In genomic region chr3:50572158-50572557, GRCh38 we compare ENCODE assay signal across 8 cellular contexts. TPM values are rescaled to one million over a fixed set of nuclear protein-coding genes. Genes with fewer than 3 reads are reported as not detected.
A peak's percentile ranks its signal among the peaks of the same experiment; 100 is the strongest.
DNase-seq lines count a peak whose midpoint lies in the region; ATAC-seq and TF ChIP-seq lines count a peak whose summit lies in the region.

No MANE protein-coding gene starts in this region.

- DNase-seq in Caco-2 (peak; percentile 57 to 76), SHP77 treated with DMSO at 0.1 percent for 48 hours (lab: John Stamatoyannopoulos, UW) (peak; percentile 35), foreskin fibroblast (peak; percentile 52 to 84), omental fat pad (ENCODE audit: low spot score) (peak; percentile 33), testis (peak; percentile 77)
- DNase-seq in activated T-helper 9 cell treated with anti-CD3 and anti-CD28 coated beads, Interleukin-2, amount 50 U/mL, for 16 hours (ENCODE audit: low read depth), result peak; percentile 73

- H3K9me3 Mint-ChIP-seq in Caco-2 (ENCODE audit: unreplicated experiment), result no peaks in the 10 kb centered on the region

- peaks cover 1% of the 10 kb centered on the region; the same call in 1 of the 2 replicates for H3K36me3 ChIP-seq in Caco-2 (ENCODE audit: control insufficient read depth, insufficient read depth, low read length)
- H3K36me3 ChIP-seq in testis (ENCODE audit: low read depth, missing control alignments), result no peaks in the 10 kb centered on the region

- CTCF ChIA-PET in Caco-2 (lab: Charles Lee), result interaction anchor here (1.3 to 3.6 kb wide), 4 partner anchors 30 to 44 kb away, joined by 3 to 27 read pairs (median 8); partner anchors contain the start of gene CISH

- H3K4me3 ChIP-seq in Caco-2 (ENCODE audit: low read depth, low read length) (no peak overlapping the region), foreskin fibroblast (ENCODE audit: low read depth in 1 of 2, low read length in 2 of 2) (no peak overlapping the region), testis (no peak overlapping the region)

- H3K27ac ChIP-seq in testis, result no peak overlapping the region

- H3K9me3 ChIP-seq in Caco-2, result no peaks in the 10 kb centered on the region
- H3K9me3 ChIP-seq in testis, result no peaks in the 10 kb centered on the region

- WGBS in testis, 2 donors, result 40 to 43% methylated on average over 1 of the region's 1 CpG

- no TSS peak for BruUV-seq in Caco-2 (replicated peaks; lab: Mats Ljungman, UMichigan)

- no peaks in the 10 kb centered on the region for H3K27me3 Mint-ChIP-seq in Caco-2 (ENCODE audit: insufficient read depth, unreplicated experiment)

- H3K27me3 ChIP-seq in Caco-2 (replicated peaks; ENCODE audit: control insufficient read depth, insufficient read depth, low read length) (no peaks in the 10 kb centered on the region), testis (no peaks in the 10 kb centered on the region)

- intact Hi-C loops in Caco-2 (cut with micrococcal nuclease; ENCODE audit: unreplicated experiment), result loop anchor here (1.0 kb wide), 2 partner anchors 42 to 80 kb away; no protein-coding TSS in a partner anchor
- intact Hi-C loops in testis (cut with DNase I; ENCODE audit: low total_unique reads), result loop anchor here (5.0 kb wide), 1 partner anchor 40 kb away; the partner anchor contains the start of gene CISH

- no peaks in the 10 kb centered on the region for H3K4me1 Mint-ChIP-seq in Caco-2 (ENCODE audit: low read depth, unreplicated experiment)

- TF ChIP-seq POLR2A in testis (IDR thresholded peaks at IDR 0.05), result no peak

- no peak overlapping the region for H3K4me3 Mint-ChIP-seq in Caco-2 (ENCODE audit: unreplicated experiment)

- TF ChIP-seq CTCF in Caco-2 (IDR thresholded peaks at IDR 0.05; ENCODE audit: insufficient read depth in 1 of 2, low read depth in 1 of 2, low read length in 1 of 2, severe bottlenecking in 1 of 2, unreplicated experiment in 1 of 2), result peak; percentile 82 to 87
- peak; percentile 90 for TF ChIP-seq CTCF in foreskin fibroblast (IDR thresholded peaks at IDR 0.05; ENCODE audit: low read depth, low read length)
- peak in 2 of 3 donors; percentile 65 to 90 for TF ChIP-seq CTCF in omental fat pad (IDR thresholded peaks at IDR 0.05)
- peak; percentile 80 to 86 (median 84) for TF ChIP-seq CTCF in testis (IDR thresholded peaks at IDR 0.05)

- POLR2A ChIA-PET in Caco-2 (lab: Charles Lee), result no interaction called here

- no peak overlapping the region for H3K27ac Mint-ChIP-seq in Caco-2 (ENCODE audit: unreplicated experiment)

- peak; percentile 29 for ATAC-seq in HG03159 (IDR thresholded peaks at IDR 0.05; ENCODE audit: unreplicated experiment)
- ATAC-seq in omental fat pad (ENCODE audit: low FRiP score), result peak; percentile 49
- ATAC-seq in GM21447 (IDR thresholded peaks at IDR 0.05; ENCODE audit: unreplicated experiment), result no peak

- 0 out of 2 replicates have a peak, but pooled peaks cover 5% of the 10 kb centered on the region for H3K4me1 ChIP-seq in Caco-2
- H3K4me1 ChIP-seq in testis, result peaks cover 14% of the 10 kb centered on the region

- H3K36me3 Mint-ChIP-seq in Caco-2 (ENCODE audit: insufficient read depth, unreplicated experiment), result peaks cover 17% of the 10 kb centered on the region

RNA-seq across cellular contexts. Expression of gene HEMK1, which starts 2.8 kb away (rescaled TPM):
- total RNA-seq in Caco-2 (2022) (12.6 and 14.3 TPM in 2 replicates), omental fat pad (1 to 10 TPM; 4.8 to 8.3 (median 6.7) TPM), testis (10 to 100 TPM; 12.8 to 13.1 TPM)
- 25.7 TPM for polyA plus RNA-seq in testis (ENCODE audit: insufficient read depth, low read depth, low replicate concordance)

RNA-seq across cellular contexts. Expression of gene C3orf18, which starts 4.6 kb away (rescaled TPM):
- total RNA-seq in Caco-2 (2022) (1.6 and 2.1 TPM in 2 replicates), omental fat pad (10 to 100 TPM in 1 of 4 donors, 1 to 10 TPM in 3; 4.4 to 11.1 (median 9.2) TPM), testis (10 to 100 TPM; 21.0 to 28.8 TPM)
- 14.9 TPM for polyA plus RNA-seq in testis (ENCODE audit: insufficient read depth, low read depth, low replicate concordance)

RNA-seq across cellular contexts. Expression of gene CISH, which starts 39.4 kb away (rescaled TPM):
- total RNA-seq in Caco-2 (2022) (2.9 and 3.4 TPM in 2 replicates), omental fat pad (10 to 100 TPM; 10.4 to 27.9 (median 17.9) TPM), testis (1 to 10 TPM; 1.3 to 3.7 TPM)
- polyA plus RNA-seq in testis (ENCODE audit: insufficient read depth, low read depth, low replicate concordance), result 5.8 TPM

RNA-seq across cellular contexts. Expression of gene MAPKAPK3, which starts 44.8 kb away (rescaled TPM):
- 40.1 and 43.5 TPM in 2 replicates for total RNA-seq in Caco-2 (2022)
- 10 to 100 TPM; 25.4 to 54.6 (median 41.0) TPM for total RNA-seq in omental fat pad
- 10 to 100 TPM; 19.1 to 27.1 TPM for total RNA-seq in testis
- polyA plus RNA-seq in testis (ENCODE audit: insufficient read depth, low read depth, low replicate concordance), result 21.4 TPM
